20 cellular contexts compared by ENCODE assay signal in the genomic region with DNA sequence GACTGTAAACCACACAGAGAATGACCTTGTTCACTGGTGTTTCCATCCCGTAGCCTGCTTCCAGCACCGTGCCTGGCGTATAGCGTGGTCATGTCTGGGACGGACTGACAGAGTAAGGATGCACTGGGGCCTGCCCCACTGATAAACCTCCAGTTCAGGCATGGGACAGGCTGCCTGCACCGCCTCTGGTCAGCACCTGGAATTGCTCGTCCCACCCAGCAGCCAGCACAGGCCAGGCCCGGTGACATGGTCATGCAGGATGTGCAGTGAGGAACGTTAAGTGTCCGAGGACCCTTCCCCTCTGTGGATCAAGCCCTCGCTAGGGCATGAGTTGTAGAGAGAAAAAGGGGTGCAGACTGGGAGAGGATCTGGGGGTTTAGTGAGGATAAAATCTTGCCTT. TPM values are rescaled to one million over a fixed set of nuclear protein-coding genes. Genes with fewer than 3 reads are reported as not detected.
A peak's percentile ranks its signal among the peaks of the same experiment; 100 is the strongest.
DNase-seq lines count a peak whose midpoint lies in the region; ATAC-seq and TF ChIP-seq lines count a peak whose summit lies in the region.
"Had no signal": no experiment of that assay in that cellular context is flagged by ENCODE, and none has a peak within 500 bp of the region (broad histone marks: within the 10 kb centered on the region; RNA-seq: fewer than 3 reads in every experiment).

No MANE protein-coding gene starts in this region.

- no peak overlapping the region for H2BK5ac ChIP-seq in neuronal stem cell (ENCODE audit: low read length)

- peaks cover 9% of the 10 kb centered on the region for H3K27me3 Mint-ChIP-seq in nephron progenitor cell (ENCODE audit: low read depth, poor library complexity)
- H3K27me3 Mint-ChIP-seq: activated naive CD8-positive, alpha-beta T cell treated with anti-CD3 and anti-CD28 coated beads for 36 hours; stimulated activated naive CD8-positive, alpha-beta T cell treated with anti-CD3 and anti-CD28 coated beads, Interleukin-15, amount 100 ng/mL, for 72 hours had no signal

- TF ChIP-seq CTCF in brain microvascular endothelial cell (IDR thresholded peaks at IDR 0.05; ENCODE audit: low read depth, low read length, missing control alignments) (peak; percentile 1), nephron progenitor cell (IDR thresholded peaks at IDR 0.05) (no peak), tibial artery (IDR thresholded peaks at IDR 0.05) (no peak)

- no peak overlapping the region for H2AFZ ChIP-seq in neuronal stem cell (ENCODE audit: low read length)

- H2AK5ac ChIP-seq in neuronal stem cell (ENCODE audit: low read depth, low read length) = peak overlapping the region; percentile 27

- in situ Hi-C loops in brain microvascular endothelial cell (cut with HindIII; ENCODE audit: low pct_ligation_motif_present, low sequenced_read_pairs) = no loop called here

- peak overlapping the region; percentile 30 for H2BK12ac ChIP-seq in neuronal stem cell (ENCODE audit: low read length)

- no peak overlapping the region for H3K9ac ChIP-seq in BLaER1 treated with 17β-estradiol and CSF1 and Interleukin-3, amounts not matched to agents 10 nM and 100 nM
- no peak overlapping the region for H3K9ac ChIP-seq in neuronal stem cell (ENCODE audit: low read depth, low read length, poor library complexity)

- no peaks in the 10 kb centered on the region for H3K36me3 Mint-ChIP-seq in nephron progenitor cell (ENCODE audit: low read depth)
- H3K36me3 Mint-ChIP-seq: activated naive CD8-positive, alpha-beta T cell treated with anti-CD3 and anti-CD28 coated beads for 36 hours; memory B cell had no signal

- no peak overlapping the region for H3K27ac ChIP-seq in BLaER1 treated with 17β-estradiol and CSF1 and Interleukin-3, amounts not matched to agents 10 nM and 100 nM
- H3K27ac ChIP-seq in brain microvascular endothelial cell (no peak overlapping the region), neuronal stem cell (replicated peaks; ENCODE audit: low read length) (no peak overlapping the region), tibial artery (no peak overlapping the region)
- H3K27ac ChIP-seq: ascending aorta, SJCRH30 had no signal

- no CpG with 5 or more reads among the region's 11 CpGs for WGBS in neuronal stem cell (ENCODE audit: extremely low coverage in 2 of 2, insufficient read length in 2 of 2, insufficient replicate concordance in 1 of 2), 2 donors

- ATAC-seq in HG02623 (IDR thresholded peaks at IDR 0.05; ENCODE audit: unreplicated experiment) (peak; percentile 9), HG03135 (IDR thresholded peaks at IDR 0.05; ENCODE audit: unreplicated experiment) (no peak)
- ATAC-seq: effector memory CD8-positive, alpha-beta T cell; stimulated activated naive CD8-positive, alpha-beta T cell treated with anti-CD3 and anti-CD28 coated beads, Interleukin-15, amount 100 ng/mL, for 72 hours had no signal

- no peak overlapping the region for H2BK120ac ChIP-seq in neuronal stem cell (ENCODE audit: low read depth, low read length)

- no peak overlapping the region for H4K91ac ChIP-seq in neuronal stem cell (ENCODE audit: low read depth, low read length, poor library complexity)

- peaks cover 25% of the 10 kb centered on the region for H3K4me1 Mint-ChIP-seq in nephron progenitor cell
- H3K4me1 Mint-ChIP-seq: activated naive CD8-positive, alpha-beta T cell treated with anti-CD3 and anti-CD28 coated beads for 36 hours; memory B cell; stimulated activated naive CD8-positive, alpha-beta T cell treated with anti-CD3 and anti-CD28 coated beads, Interleukin-15, amount 100 ng/mL, for 72 hours had no signal

- no peak overlapping the region for H3K4me3 ChIP-seq in BLaER1 treated with 17β-estradiol and CSF1 and Interleukin-3, amounts not matched to agents 10 nM and 100 nM
- H3K4me3 ChIP-seq in brain microvascular endothelial cell (ENCODE audit: low read depth, low read length) (no peak overlapping the region), neuronal stem cell (ENCODE audit: low read length in 2 of 2) (no peak overlapping the region), tibial artery (no peak overlapping the region)
- H3K4me3 ChIP-seq: ascending aorta, SJCRH30 had no signal

- H4K8ac ChIP-seq in neuronal stem cell (ENCODE audit: low read depth, low read length) = no peak overlapping the region

- H3K14ac ChIP-seq in neuronal stem cell (ENCODE audit: low read length) = peak overlapping the region; percentile 65

- H3K4me2 ChIP-seq in BLaER1 treated with 17β-estradiol and CSF1 and Interleukin-3, amounts not matched to agents 10 nM and 100 nM = peak overlapping the region in 9 of 11 experiments; percentile 28 to 78 (median 68); a peak in 17 of 22 replicates
- no peak overlapping the region for H3K4me2 ChIP-seq in neuronal stem cell (ENCODE audit: insufficient read depth, low read length, poor library complexity, severe bottlenecking)

- H3K23ac ChIP-seq in neuronal stem cell (ENCODE audit: low read depth, low read length, poor library complexity) = peak overlapping the region; percentile 32

- H3K4me1 ChIP-seq in BLaER1 treated with 17β-estradiol and CSF1 and Interleukin-3, amounts not matched to agents 10 nM and 100 nM = peaks cover 25 to 35% (median 31%) of the 10 kb centered on the region in 10 experiments
- peaks cover 0 to 13% of the 10 kb centered on the region in 2 donors for H3K4me1 ChIP-seq in neuronal stem cell (ENCODE audit: control insufficient read depth in 2 of 2, insufficient read depth in 1 of 2, low read depth in 1 of 2, low read length in 2 of 2)
- no peaks in the 10 kb centered on the region for H3K4me1 ChIP-seq in tibial artery
- H3K4me1 ChIP-seq: ascending aorta, Caco-2, SJCRH30 had no signal

- no peaks in the 10 kb centered on the region for H3K36me3 ChIP-seq in BLaER1 treated with 17β-estradiol and CSF1 and Interleukin-3, amounts not matched to agents 10 nM and 100 nM
- no peaks in the 10 kb centered on the region for H3K36me3 ChIP-seq in brain microvascular endothelial cell (replicated peaks)
- no peaks in the 10 kb centered on the region for H3K36me3 ChIP-seq in neuronal stem cell (replicated peaks in 1 of 2; ENCODE audit: control insufficient read depth in 2 of 2, insufficient read depth in 2 of 2, low read length in 2 of 2)
- no peaks in the 10 kb centered on the region for H3K36me3 ChIP-seq in tibial artery
- H3K36me3 ChIP-seq: ascending aorta, SJCRH30 had no signal

- H3K4me3 Mint-ChIP-seq in nephron progenitor cell = no peak overlapping the region
- H3K4me3 Mint-ChIP-seq: activated naive CD8-positive, alpha-beta T cell treated with anti-CD3 and anti-CD28 coated beads for 36 hours; effector memory CD8-positive, alpha-beta T cell; memory B cell; stimulated activated naive CD8-positive, alpha-beta T cell treated with anti-CD3 and anti-CD28 coated beads, Interleukin-15, amount 100 ng/mL, for 72 hours had no signal

- H2BK15ac ChIP-seq in neuronal stem cell (ENCODE audit: low read length) = peak overlapping the region; percentile 11

- H3K79me1 ChIP-seq in neuronal stem cell (ENCODE audit: low read depth, low read length) = no peaks in the 10 kb centered on the region

- no peaks in the 10 kb centered on the region for H3K9me3 ChIP-seq in BLaER1 treated with 17β-estradiol and CSF1 and Interleukin-3, amounts not matched to agents 10 nM and 100 nM (replicated peaks in 1 of 11)
- H3K9me3 ChIP-seq in neuronal stem cell (replicated peaks in 1 of 2; ENCODE audit: control insufficient read depth in 2 of 2, insufficient read depth in 1 of 2, low read depth in 1 of 2, low read length in 2 of 2) (no peaks in the 10 kb centered on the region), tibial artery (no peaks in the 10 kb centered on the region)
- H3K9me3 ChIP-seq: ascending aorta, Caco-2, SJCRH30 had no signal

- H3K4ac ChIP-seq in neuronal stem cell (ENCODE audit: low read length) = peak overlapping the region; percentile 54

- H3K18ac ChIP-seq in neuronal stem cell (ENCODE audit: low read length) = peak overlapping the region; percentile 63

- intact Hi-C loops in tibial artery (cut with DNase I; ENCODE audit: low total_unique reads) = no loop called here

- H3K27me3 ChIP-seq in BLaER1 treated with 17β-estradiol and CSF1 and Interleukin-3, amounts not matched to agents 10 nM and 100 nM = peaks cover 0 to 23% (median 16%) of the 10 kb centered on the region in 11 experiments; a peak in 14 of 22 replicates
- H3K27me3 ChIP-seq in brain microvascular endothelial cell (replicated peaks) (no peaks in the 10 kb centered on the region), neuronal stem cell (ENCODE audit: control insufficient read depth in 3 of 3, insufficient read depth in 3 of 3, low read depth in 1 of 3, low read length in 3 of 3) (peaks cover 0 to 24% (median 0%) of the 10 kb centered on the region in 3 experiments), tibial artery (peaks cover 0 to 7% of the 10 kb centered on the region in 2 donors)
- H3K27me3 ChIP-seq: ascending aorta had no signal

- DNase-seq in brain microvascular endothelial cell = no peak
- no peak for DNase-seq in neuronal stem cell (ENCODE audit: low spot score)
- DNase-seq in nephron progenitor cell = no peak
- no peak for DNase-seq in NCI-H446 treated with DMSO at 0.1 percent for 48 hours (lab: John Stamatoyannopoulos, UW)
- DNase-seq in tibial artery = no peak
- DNase-seq: activated naive CD8-positive, alpha-beta T cell treated with anti-CD3 and anti-CD28 coated beads for 36 hours; activated T-cell treated with anti-CD3 and anti-CD28 coated beads for 4 hours; cortex of kidney; DMS79 treated with DMSO at 0.1 percent for 48 hours; effector memory CD8-positive, alpha-beta T cell; stimulated activated naive CD8-positive, alpha-beta T cell treated with anti-CD3 and anti-CD28 coated beads, Interleukin-15, amount 100 ng/mL, for 72 hours had no signal

- no peaks in the 10 kb centered on the region for H3K9me3 Mint-ChIP-seq in nephron progenitor cell
- H3K9me3 Mint-ChIP-seq: activated naive CD8-positive, alpha-beta T cell treated with anti-CD3 and anti-CD28 coated beads for 36 hours; effector memory CD8-positive, alpha-beta T cell; memory B cell; stimulated activated naive CD8-positive, alpha-beta T cell treated with anti-CD3 and anti-CD28 coated beads, Interleukin-15, amount 100 ng/mL, for 72 hours had no signal

- peaks cover 0 to 23% (median 0%) of the 10 kb centered on the region in 11 experiments; a peak in 7 of 22 replicates for H4K20me1 ChIP-seq in BLaER1 treated with 17β-estradiol and CSF1 and Interleukin-3, amounts not matched to agents 10 nM and 100 nM

- H3K27ac Mint-ChIP-seq in nephron progenitor cell = no peak overlapping the region
- H3K27ac Mint-ChIP-seq: activated naive CD8-positive, alpha-beta T cell treated with anti-CD3 and anti-CD28 coated beads for 36 hours; effector memory CD8-positive, alpha-beta T cell; memory B cell; stimulated activated naive CD8-positive, alpha-beta T cell treated with anti-CD3 and anti-CD28 coated beads, Interleukin-15, amount 100 ng/mL, for 72 hours had no signal

RNA-seq across cellular contexts. Expression of gene LMO1, which starts 44.8 kb away (rescaled TPM):
- polyA plus RNA-seq in neuronal stem cell (2013, experiment 1 of 2) = 9.9 TPM
- 9.4 TPM for polyA plus RNA-seq in neuronal stem cell (2013, experiment 2 of 2)
- polyA plus RNA-seq: BJ, small intestine had no signal

RNA-seq across cellular contexts. Expression of gene RIC3, which starts 50.0 kb away (rescaled TPM):
- polyA plus RNA-seq in neuronal stem cell (2013, experiment 1 of 2) = 12.4 TPM
- 12.3 TPM for polyA plus RNA-seq in neuronal stem cell (2013, experiment 2 of 2)
- polyA plus RNA-seq: BJ had no signal
